In genomic region chr12:108690191-108690518, GRCh38 we compare ENCODE assay signal across 8 cellular contexts. TPM values are rescaled to one million over a fixed set of nuclear protein-coding genes. Genes with fewer than 3 reads are reported as not detected.
DNase-seq lines count a peak whose midpoint lies in the region; ATAC-seq lines count a peak whose summit lies in the region.

No MANE protein-coding gene starts in this region.

- ATAC-seq in activated CD8-positive, alpha-beta T cell treated with anti-CD3 and anti-CD28 coated beads, Interleukin-2, amount 10 ng/mL, durations not matched to agents 7 days and 5 days: no peak

- H3K27me3 ChIP-seq in layer of hippocampus (ENCODE audit: control insufficient read depth, insufficient read depth, low read length): no peaks in the 10 kb centered on the region

- peak; percentile 55 for DNase-seq in NCI-H510A treated with DMSO at 0.1 percent for 48 hours (lab: John Stamatoyannopoulos, UW)
- DNase-seq in NCI-H510A (lab: John Stamatoyannopoulos, UW): no peak
- no peak for DNase-seq in activated CD8-positive, alpha-beta T cell treated with anti-CD3 and anti-CD28 coated beads, Interleukin-2, amount 10 ng/mL, durations not matched to agents 7 days and 5 days
- DNase-seq in substantia nigra (lab: John Stamatoyannopoulos, UW): no peak
- no peak for DNase-seq in DMS 273 (lab: John Stamatoyannopoulos, UW; ENCODE audit: unreplicated experiment)
- no peak for DNase-seq in activated gamma-delta T cell treated with Interleukin-2 at 50 U/mL for 16 hours
- DNase-seq in NCI-H524 (lab: John Stamatoyannopoulos, UW): no peak

- H3K4me3 Mint-ChIP-seq in activated CD8-positive, alpha-beta T cell treated with anti-CD3 and anti-CD28 coated beads, Interleukin-2, amount 10 ng/mL, durations not matched to agents 7 days and 5 days: peak overlapping the region; percentile 64

- peaks cover 59% of the 10 kb centered on the region for H3K4me1 Mint-ChIP-seq in activated CD8-positive, alpha-beta T cell treated with anti-CD3 and anti-CD28 coated beads, Interleukin-2, amount 10 ng/mL, durations not matched to agents 7 days and 5 days (ENCODE audit: low read depth)

- H3K27me3 Mint-ChIP-seq in activated CD8-positive, alpha-beta T cell treated with anti-CD3 and anti-CD28 coated beads, Interleukin-2, amount 10 ng/mL, durations not matched to agents 7 days and 5 days (ENCODE audit: low read depth): no peaks in the 10 kb centered on the region

- peak overlapping the region; percentile 87 for H3K27ac Mint-ChIP-seq in activated CD8-positive, alpha-beta T cell treated with anti-CD3 and anti-CD28 coated beads, Interleukin-2, amount 10 ng/mL, durations not matched to agents 7 days and 5 days

- H3K36me3 Mint-ChIP-seq in activated CD8-positive, alpha-beta T cell treated with anti-CD3 and anti-CD28 coated beads, Interleukin-2, amount 10 ng/mL, durations not matched to agents 7 days and 5 days (ENCODE audit: low read depth): peaks cover 5% of the 10 kb centered on the region

- peak overlapping the region; percentile 92 for H3K27ac ChIP-seq in layer of hippocampus (ENCODE audit: low read depth, low read length)
- H3K27ac ChIP-seq in substantia nigra (ENCODE audit: low read depth, low read length, poor library complexity, severe bottlenecking): peak overlapping the region; percentile 97

- H3K9me3 Mint-ChIP-seq in activated CD8-positive, alpha-beta T cell treated with anti-CD3 and anti-CD28 coated beads, Interleukin-2, amount 10 ng/mL, durations not matched to agents 7 days and 5 days (ENCODE audit: insufficient read depth): no peaks in the 10 kb centered on the region

- CTCF ChIA-PET in activated CD8-positive, alpha-beta T cell treated with anti-CD3 and anti-CD28 coated beads, Interleukin-2, amount 10 ng/mL, durations not matched to agents 7 days and 5 days (lab: Charles Lee): interaction anchor here (0.9 to 4.4 kb wide), 13 partner anchors 9 to 113 kb away, joined by 3 to 41 read pairs (median 4); no protein-coding TSS in a partner anchor

- POLR2A ChIA-PET in activated CD8-positive, alpha-beta T cell treated with anti-CD3 and anti-CD28 coated beads, Interleukin-2, amount 10 ng/mL, durations not matched to agents 7 days and 5 days (lab: Charles Lee): interaction anchor here (0.7 to 1.0 kb wide), 2 partner anchors 40 to 62 kb away, joined by 3 read pairs; no protein-coding TSS in a partner anchor

RNA-seq across cellular contexts. Expression of gene CORO1C, which starts 41.2 kb away (rescaled TPM):
- 10 to 100 TPM; 66.3 to 69.2 TPM for total RNA-seq in activated CD8-positive, alpha-beta T cell treated with anti-CD3 and anti-CD28 coated beads, Interleukin-2, amount 10 ng/mL, durations not matched to agents 7 days and 5 days

RNA-seq across cellular contexts. Expression of gene SELPLG, which starts 56.5 kb away (rescaled TPM):
- total RNA-seq in activated CD8-positive, alpha-beta T cell treated with anti-CD3 and anti-CD28 coated beads, Interleukin-2, amount 10 ng/mL, durations not matched to agents 7 days and 5 days: 100 to 1,000 TPM; 144 to 150 TPM
